Comparison of ENCODE assay signal across 17 cellular contexts in genomic region chr10:15188629-15189028, GRCh38. TPM values are rescaled to one million over a fixed set of nuclear protein-coding genes. Genes with fewer than 3 reads are reported as not detected.
A peak's percentile ranks its signal among the peaks of the same experiment; 100 is the strongest.
DNase-seq lines count a peak whose midpoint lies in the region; ATAC-seq lines count a peak whose summit lies in the region.
"Had no signal": no experiment of that assay in that cellular context is flagged by ENCODE, and none has a peak within 500 bp of the region (broad histone marks: within the 10 kb centered on the region; RNA-seq: fewer than 3 reads in every experiment).

No MANE protein-coding gene starts in this region.

- H3K4me1 Mint-ChIP-seq in activated CD4-positive, alpha-beta memory T cell treated with anti-CD3 and anti-CD28 coated beads for 36 hours (ENCODE audit: low read depth) = peaks cover 36% of the 10 kb centered on the region
- peaks cover 47% of the 10 kb centered on the region for H3K4me1 Mint-ChIP-seq in activated naive CD8-positive, alpha-beta T cell (ENCODE audit: low read depth)

- no peaks in the 10 kb centered on the region for H3K36me3 Mint-ChIP-seq in activated CD4-positive, alpha-beta memory T cell treated with anti-CD3 and anti-CD28 coated beads for 36 hours
- H3K36me3 Mint-ChIP-seq in activated naive CD8-positive, alpha-beta T cell = peaks cover 2% of the 10 kb centered on the region
- H3K36me3 Mint-ChIP-seq: brain had no signal

- CTCF ChIA-PET in activated CD4-positive, alpha-beta memory T cell treated with anti-CD3 and anti-CD28 coated beads for 36 hours (lab: Charles Lee) = interaction anchor here (1.0 kb wide), 1 partner anchor 26 kb away, joined by 3 read pairs; no protein-coding TSS in a partner anchor

- intact Hi-C loops in activated CD4-positive, alpha-beta memory T cell treated with anti-CD3 and anti-CD28 coated beads for 36 hours (cut with micrococcal nuclease) = loop anchor here (2.0 kb wide), 1 partner anchor 20 kb away; no protein-coding TSS in a partner anchor

- no peak overlapping the region for H3K4me3 Mint-ChIP-seq in activated CD4-positive, alpha-beta memory T cell treated with anti-CD3 and anti-CD28 coated beads for 36 hours
- peak overlapping the region; percentile 60 for H3K4me3 Mint-ChIP-seq in activated naive CD8-positive, alpha-beta T cell
- H3K4me3 Mint-ChIP-seq: activated B cell treated with CpG ODN at 0.5 μM for 24 hours, brain had no signal

- DNase-seq in activated CD8-positive, alpha-beta memory T cell treated with anti-CD3 and anti-CD28 coated beads, Interleukin-2, amount 50 U/mL, for 4 hours = peak; percentile 47
- no peak for DNase-seq in activated CD8-positive, alpha-beta memory T cell treated with anti-CD3 and anti-CD28 coated beads, Interleukin-2, amount 50 U/mL, for 48 hours
- peak; percentile 62 for DNase-seq in activated CD4-positive, alpha-beta memory T cell treated with anti-CD3 and anti-CD28 coated beads for 36 hours
- DNase-seq in stimulated activated naive CD8-positive, alpha-beta T cell treated with anti-CD3 and anti-CD28 coated beads, Interleukin-15, Interleukin-2, amounts not matched to agents 100 U/mL and 50 U/mL, for 24 hours = peak; percentile 62
- DNase-seq in midbrain (lab: John Stamatoyannopoulos, UW) = no peak
- DNase-seq: activated B cell treated with CpG ODN at 0.5 μM for 24 hours, islet precursor cell, NCI-H1105 treated with DMSO at 0.1 percent for 48 hours, NCI-H2107, NCI-H526, pancreas, Right ventricle myocardium superior, thyroid gland had no signal

- H3K27me3 Mint-ChIP-seq in activated CD4-positive, alpha-beta memory T cell treated with anti-CD3 and anti-CD28 coated beads for 36 hours = no peaks in the 10 kb centered on the region
- H3K27me3 Mint-ChIP-seq in activated naive CD8-positive, alpha-beta T cell = no peaks in the 10 kb centered on the region
- H3K27me3 Mint-ChIP-seq: activated B cell treated with CpG ODN at 0.5 μM for 24 hours, brain had no signal

- no peaks in the 10 kb centered on the region for H3K9me3 Mint-ChIP-seq in activated CD4-positive, alpha-beta memory T cell treated with anti-CD3 and anti-CD28 coated beads for 36 hours
- peaks cover 4% of the 10 kb centered on the region for H3K9me3 Mint-ChIP-seq in activated naive CD8-positive, alpha-beta T cell (ENCODE audit: low read depth)
- H3K9me3 Mint-ChIP-seq: activated B cell treated with CpG ODN at 0.5 μM for 24 hours had no signal

- peak overlapping the region; percentile 25 for H3K27ac Mint-ChIP-seq in activated CD4-positive, alpha-beta memory T cell treated with anti-CD3 and anti-CD28 coated beads for 36 hours
- peak overlapping the region; percentile 2 for H3K27ac Mint-ChIP-seq in activated naive CD8-positive, alpha-beta T cell
- H3K27ac Mint-ChIP-seq: brain had no signal

- POLR2A ChIA-PET in activated CD4-positive, alpha-beta memory T cell treated with anti-CD3 and anti-CD28 coated beads for 36 hours (lab: Charles Lee) = no interaction called here

- ATAC-seq in stimulated activated naive CD8-positive, alpha-beta T cell treated with anti-CD3 and anti-CD28 coated beads, Interleukin-15, Interleukin-2, amounts not matched to agents 100 U/mL and 50 U/mL, for 24 hours = peak; percentile 94
- ATAC-seq in GM21515 (IDR thresholded peaks at IDR 0.05; ENCODE audit: unreplicated experiment) (no peak), HG02970 (IDR thresholded peaks at IDR 0.05; ENCODE audit: low FRiP score, unreplicated experiment) (no peak)
- ATAC-seq: pancreas had no signal

RNA-seq across cellular contexts. Expression of gene NMT2, which starts 20.1 kb away (rescaled TPM):
- total RNA-seq in activated CD4-positive, alpha-beta memory T cell treated with anti-CD3 and anti-CD28 coated beads for 36 hours = 10 to 100 TPM; 21.8 to 22.1 TPM

Comparison
In these comparisons a context has a peak if more than half of its experiments do, and no peak if none do; other contexts are left out.
1. DNase-seq: peak in activated CD8-positive, alpha-beta memory T cell treated with anti-CD3 and anti-CD28 coated beads, Interleukin-2, amount 50 U/mL, for 4 hours (single experiment), activated CD4-positive, alpha-beta memory T cell treated with anti-CD3 and anti-CD28 coated beads for 36 hours (single experiment) and stimulated activated naive CD8-positive, alpha-beta T cell treated with anti-CD3 and anti-CD28 coated beads, Interleukin-15, Interleukin-2, amounts not matched to agents 100 U/mL and 50 U/mL, for 24 hours (single experiment); none in activated CD8-positive, alpha-beta memory T cell treated with anti-CD3 and anti-CD28 coated beads, Interleukin-2, amount 50 U/mL, for 48 hours (single experiment) and midbrain (single experiment).